In the genomic region with DNA sequence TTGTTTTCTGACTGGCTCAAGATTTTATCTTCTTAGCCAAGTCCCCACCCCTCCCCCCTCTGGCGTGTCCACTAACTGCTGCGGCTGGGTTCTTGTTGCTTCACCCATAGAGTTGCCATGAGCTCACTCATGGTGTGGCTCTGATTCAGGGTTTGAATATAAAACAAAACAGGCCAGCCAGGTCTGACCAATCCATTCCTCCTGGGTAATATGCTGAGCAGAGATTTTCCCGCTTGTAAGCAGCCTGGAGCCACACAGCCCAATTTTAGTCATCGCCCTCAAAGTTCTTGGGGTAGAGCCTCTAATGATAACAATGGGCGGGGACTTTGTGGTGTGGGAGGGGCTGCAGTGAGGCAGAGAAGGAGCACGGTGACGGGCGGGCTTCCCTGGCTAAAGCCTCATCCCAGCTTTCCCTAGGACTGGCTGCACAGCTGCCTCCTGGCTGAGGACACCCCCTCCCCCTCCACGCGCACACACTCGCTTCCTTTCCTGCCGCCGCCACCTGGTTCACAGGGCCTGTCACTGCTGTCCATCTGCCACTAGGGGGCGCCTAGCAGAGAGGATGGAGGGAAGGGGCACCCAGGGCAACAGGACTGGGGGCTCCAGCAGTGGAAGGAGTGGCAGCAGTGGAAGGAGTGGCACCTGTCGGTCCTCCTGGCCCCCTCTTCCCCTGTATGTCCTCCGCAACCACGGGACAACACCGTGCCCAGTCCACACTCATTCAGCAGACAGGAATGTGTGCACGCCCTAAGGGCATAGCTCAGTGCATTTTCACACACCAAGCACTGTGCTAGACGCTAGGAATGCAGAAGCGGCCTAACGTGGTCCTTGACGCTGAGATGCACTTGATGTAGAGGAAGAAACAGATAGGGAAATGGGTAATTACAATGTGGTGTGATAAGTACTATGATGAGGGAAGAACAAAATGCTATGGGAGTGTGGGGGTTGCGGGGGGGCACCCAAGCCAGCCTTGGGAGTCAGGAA, we compare ENCODE assay signal across 8 cellular contexts. TPM values are rescaled to one million over a fixed set of nuclear protein-coding genes. Genes with fewer than 3 reads are reported as not detected.
DNase-seq lines count a peak whose midpoint lies in the region; ATAC-seq lines count a peak whose summit lies in the region.

No MANE protein-coding gene starts in this region.

- peak; percentile 64 for ATAC-seq in HG03103 (IDR thresholded peaks at IDR 0.05; ENCODE audit: low read depth, unreplicated experiment)
- ATAC-seq in GM21381 (IDR thresholded peaks at IDR 0.05; ENCODE audit: unreplicated experiment) = no peak

- DNase-seq in NCI-H526 (lab: John Stamatoyannopoulos, UW) = peak; percentile 36 to 70
- DNase-seq in NCI-H526 treated with DMSO at 0.1 percent for 48 hours (lab: John Stamatoyannopoulos, UW) = no peak
- peak; percentile 87 for DNase-seq in RPMI7951 (ENCODE audit: low read depth)
- DNase-seq in activated gamma-delta T cell treated with anti-CD3 and anti-CD28 coated beads, Interleukin-2, amount 50 U/mL, for 16 hours (ENCODE audit: low read depth) = peak; percentile 55
- peak; percentile 87 for DNase-seq in glomerular visceral epithelial cell (ENCODE audit: extremely low spot score)
- DNase-seq in renal cortical epithelial cell (ENCODE audit: low read depth) = peak; percentile 95

RNA-seq across cellular contexts. Expression of a gene that starts 26.8 kb away (rescaled TPM):
- total RNA-seq in RPMI7951 (2014; rRNA removed; shearing (Covaris generic)) = 38.3 and 41.8 TPM in 2 replicates
- total RNA-seq in renal cortical epithelial cell = 74.9 and 89.8 TPM in 2 replicates
